ENCODE assay signal across 9 cellular contexts in genomic region chr14:23153891-23154796, GRCh38. TPM values are rescaled to one million over a fixed set of nuclear protein-coding genes. Genes with fewer than 3 reads are reported as not detected.
DNase-seq lines count a peak whose midpoint lies in the region; ATAC-seq and TF ChIP-seq lines count a peak whose summit lies in the region.
"Had no signal": no experiment of that assay in that cellular context is flagged by ENCODE, and none has a peak within 500 bp of the region (broad histone marks: within the 10 kb centered on the region; RNA-seq: fewer than 3 reads in every experiment).

No MANE protein-coding gene starts in this region.

- peaks cover 6% of the 10 kb centered on the region for H3K36me3 Mint-ChIP-seq in endodermal cell (ENCODE audit: low read depth)

- no peak overlapping the region for H3K27ac ChIP-seq in endodermal cell (ENCODE audit: low read depth, low read length)

- peaks cover 2% of the 10 kb centered on the region for H3K27me3 Mint-ChIP-seq in endodermal cell (ENCODE audit: insufficient read depth)

- ATAC-seq in mucosa of descending colon (peak; percentile 93), GM18861 (IDR thresholded peaks at IDR 0.05; ENCODE audit: unreplicated experiment) (no peak), HG03097 (IDR thresholded peaks at IDR 0.05; ENCODE audit: low FRiP score, unreplicated experiment) (no peak)

- WGBS in endodermal cell (ENCODE audit: insufficient coverage in 1 of 2, insufficient read length in 1 of 2), 2 experiments: 87 to 93% methylated on average over 20 to 28 of the region's 28 CpGs

- no peaks in the 10 kb centered on the region for H3K9me3 Mint-ChIP-seq in endodermal cell

- peak; percentile 70 for DNase-seq in CMK (ENCODE audit: low read depth)
- DNase-seq in NCI-H69 (lab: John Stamatoyannopoulos, UW): peak; percentile 43
- DNase-seq in endodermal cell: peak; percentile 85
- DNase-seq in mucosa of descending colon: peak; percentile 85 to 90 (median 86)
- no peak for DNase-seq in OCI-M2 (lab: John Stamatoyannopoulos, UW; ENCODE audit: unreplicated experiment)
- no peak for DNase-seq in NCI-H2029 treated with DMSO at 0.1 percent for 48 hours (lab: John Stamatoyannopoulos, UW)

- peaks cover 6% of the 10 kb centered on the region for H3K4me1 ChIP-seq in endodermal cell (ENCODE audit: control insufficient read depth, insufficient read depth, low read length)
- H3K4me1 ChIP-seq in mucosa of descending colon (ENCODE audit: low read depth): no peaks in the 10 kb centered on the region

- H3K9me3 ChIP-seq in endodermal cell (ENCODE audit: control insufficient read depth, low read length): no peaks in the 10 kb centered on the region
- H3K9me3 ChIP-seq in mucosa of descending colon: no peaks in the 10 kb centered on the region
- H3K9me3 ChIP-seq: HAP-1 had no signal

- H3K4me1 Mint-ChIP-seq in endodermal cell: peaks cover 20% of the 10 kb centered on the region

- TF ChIP-seq CTCF in endodermal cell (conservative IDR thresholded peaks at IDR 0.05) (no peak), mucosa of descending colon (IDR thresholded peaks at IDR 0.05) (no peak)

- intact Hi-C loops in mucosa of descending colon (cut with DNase I, micrococcal nuclease): no loop called here

- peak overlapping the region; percentile 55 for H3K27ac Mint-ChIP-seq in endodermal cell

- H3K36me3 ChIP-seq in endodermal cell (ENCODE audit: control insufficient read depth, insufficient read depth, low read length) (no peaks in the 10 kb centered on the region), mucosa of descending colon (ENCODE audit: low read depth) (no peaks in the 10 kb centered on the region)
- H3K36me3 ChIP-seq: HAP-1 had no signal

- H3K4me3 ChIP-seq in endodermal cell (ENCODE audit: low read length) (no peak overlapping the region), mucosa of descending colon (no peak overlapping the region)
- H3K4me3 ChIP-seq: HAP-1 had no signal

- H3K27me3 ChIP-seq in endodermal cell (ENCODE audit: control insufficient read depth, insufficient read depth, low read length, poor library complexity, severe bottlenecking): peaks cover 26% of the 10 kb centered on the region

- no peak overlapping the region for H3K9ac ChIP-seq in endodermal cell (ENCODE audit: extremely low read depth, low read length, poor library complexity, severe bottlenecking)

- no peak overlapping the region for H3K4me3 Mint-ChIP-seq in endodermal cell

RNA-seq across cellular contexts. Expression of gene SLC7A8, which starts 29.3 kb away (rescaled TPM):
- total RNA-seq in endodermal cell: 10 to 100 TPM; 47.6 to 48.9 TPM
- polyA plus RNA-seq in endodermal cell (2013, experiment 1 of 2): 25.0 TPM
- 20.3 TPM for polyA plus RNA-seq in endodermal cell (2013, experiment 2 of 2)
- 10 to 100 TPM; 16.0 to 26.4 (median 22.0) TPM for total RNA-seq in mucosa of descending colon

RNA-seq across cellular contexts. Expression of gene CEBPE, which starts 35.1 kb away (rescaled TPM):
- not detected for total RNA-seq in endodermal cell
- polyA plus RNA-seq in endodermal cell (2013, experiment 1 of 2): not detected
- not detected for polyA plus RNA-seq in endodermal cell (2013, experiment 2 of 2)
- not detected for total RNA-seq in mucosa of descending colon

RNA-seq across cellular contexts. Expression of gene CIROP, which starts 49.4 kb away (rescaled TPM):
- 1 to 10 TPM in 1 of 2 donors, under 1 TPM in 1; 0.64 to 1.4 TPM for total RNA-seq in endodermal cell
- polyA plus RNA-seq in endodermal cell (2013, experiment 1 of 2): not detected
- not detected for polyA plus RNA-seq in endodermal cell (2013, experiment 2 of 2)
- under 1 TPM in 1 of 3 donors, not detected in 2; 0.13 TPM for total RNA-seq in mucosa of descending colon

RNA-seq across cellular contexts. Expression of gene C14orf119, which starts 58.8 kb away (rescaled TPM):
- total RNA-seq in endodermal cell (10 to 100 TPM; 76.7 to 82.9 TPM), mucosa of descending colon (10 to 100 TPM; 46.6 to 48.3 (median 48.0) TPM)
- 61.4 TPM for polyA plus RNA-seq in endodermal cell (2013, experiment 1 of 2)
- 63.7 TPM for polyA plus RNA-seq in endodermal cell (2013, experiment 2 of 2)

RNA-seq across cellular contexts. Expression of gene ACIN1, which starts 59.2 kb away (rescaled TPM):
- total RNA-seq in endodermal cell (100 to 1,000 TPM; 314 to 367 TPM), mucosa of descending colon (100 to 1,000 TPM; 143 to 172 (median 170) TPM)
- polyA plus RNA-seq in endodermal cell (2013, experiment 1 of 2): 253 TPM
- polyA plus RNA-seq in endodermal cell (2013, experiment 2 of 2): 214 TPM

Comparison
In these comparisons a context has a peak if more than half of its experiments do, and no peak if none do; other contexts are left out.
1. DNase-seq: peak in CMK (single experiment), NCI-H69 (single experiment), endodermal cell (single experiment) and mucosa of descending colon (3 of 3); none in OCI-M2 (single experiment) and NCI-H2029 treated with DMSO at 0.1 percent for 48 hours (single experiment).